11 cellular contexts compared by ENCODE assay signal in the genomic region with DNA sequence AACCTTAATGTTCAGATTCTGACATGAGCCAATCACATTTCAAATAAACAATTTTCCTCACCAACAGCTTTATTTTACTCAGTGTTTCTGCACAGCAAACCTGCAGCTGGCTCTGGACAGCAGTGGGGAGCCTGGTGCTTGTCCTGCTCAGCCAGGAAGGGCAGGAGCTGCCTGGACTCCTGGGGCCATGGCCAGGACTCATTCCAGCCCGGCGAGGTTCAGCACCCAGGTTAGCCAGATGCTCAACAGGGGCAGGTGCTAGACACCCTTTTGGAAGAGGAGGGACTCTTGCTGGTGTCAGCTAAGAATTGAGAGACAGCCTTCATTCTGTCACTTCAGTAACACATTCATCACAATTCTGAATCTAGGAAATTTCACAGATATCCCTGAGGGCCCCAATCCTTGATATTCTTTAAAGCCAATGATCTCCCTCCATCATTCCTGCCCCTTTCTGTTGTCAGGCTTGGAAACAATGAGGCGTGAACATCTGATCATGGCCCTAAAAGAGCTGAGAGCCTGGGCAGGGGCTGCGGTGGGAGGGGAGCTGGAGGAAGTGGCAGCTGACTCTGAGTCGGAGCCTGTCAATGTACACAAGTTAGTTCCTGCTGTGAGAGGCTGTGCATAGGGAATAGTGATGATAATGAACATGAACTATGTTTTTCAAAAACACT.
DNase-seq lines count a peak whose midpoint lies in the region; ATAC-seq and TF ChIP-seq lines count a peak whose summit lies in the region.
"Had no signal": no experiment of that assay in that cellular context is flagged by ENCODE, and none has a peak within 500 bp of the region (broad histone marks: within the 10 kb centered on the region; RNA-seq: fewer than 3 reads in every experiment).

No MANE protein-coding gene starts in this region.

- H3K36me3 ChIP-seq in CD4-positive, CD25-positive, alpha-beta regulatory T cell (ENCODE audit: control insufficient read depth, insufficient read depth, low read length) = peaks cover 18% of the 10 kb centered on the region
- H3K36me3 ChIP-seq in mammary epithelial cell (ENCODE audit: insufficient read depth, low read length) (no peaks in the 10 kb centered on the region), uterus (no peaks in the 10 kb centered on the region)

- ATAC-seq in CD4-positive, CD25-positive, alpha-beta regulatory T cell (ENCODE audit: low read depth in 2 of 2) = no peak
- ATAC-seq in activated T-helper 17 cell treated with anti-CD3 and anti-CD28 coated beads, Interleukin-2, amount 50 U/mL, for 72 hours (replicated peaks) = no peak
- no peak for ATAC-seq in GM18519 (IDR thresholded peaks at IDR 0.05; ENCODE audit: low FRiP score, unreplicated experiment)

- H3K4me1 ChIP-seq in CD4-positive, CD25-positive, alpha-beta regulatory T cell (ENCODE audit: control insufficient read depth, insufficient read depth, low read length, poor library complexity, severe bottlenecking) = no peaks in the 10 kb centered on the region
- H3K4me1 ChIP-seq in mammary epithelial cell (ENCODE audit: insufficient read depth, low read length) = no peaks in the 10 kb centered on the region
- H3K4me1 ChIP-seq in uterus = no peaks in the 10 kb centered on the region

- H3K4me3 ChIP-seq in CD4-positive, CD25-positive, alpha-beta regulatory T cell (ENCODE audit: low read depth, low read length) = no peak overlapping the region
- H3K4me3 ChIP-seq in mammary epithelial cell (replicated peaks in 1 of 3; ENCODE audit: insufficient read depth in 1 of 3, low read depth in 2 of 3, low read length in 3 of 3) (no peak overlapping the region), uterus (no peak overlapping the region)

- H3K79me2 ChIP-seq in mammary epithelial cell (ENCODE audit: insufficient read depth, low read length) = no peaks in the 10 kb centered on the region

- intact Hi-C loops in mammary epithelial cell (cut with micrococcal nuclease) = no loop called here
- intact Hi-C loops in uterus (cut with DNase I; ENCODE audit: low total_unique reads) = no loop called here

- BruUV-seq in mammary epithelial cell (replicated peaks; lab: Mats Ljungman, UMichigan) = no TSS peak

- H3K27ac Mint-ChIP-seq in CD4-positive, CD25-positive, alpha-beta regulatory T cell = peak overlapping the region in 2 of 3 donors; percentile 44
- peak overlapping the region; percentile 64 for H3K27ac Mint-ChIP-seq in activated T-helper 17 cell treated with anti-CD3 and anti-CD28 coated beads, Interleukin-2, amount 50 U/mL, for 72 hours

- no peak for TF ChIP-seq POLR2A in uterus (IDR thresholded peaks at IDR 0.05)

- peaks cover 0 to 19% (median 10%) of the 10 kb centered on the region in 4 donors for H3K4me1 Mint-ChIP-seq in CD4-positive, CD25-positive, alpha-beta regulatory T cell
- no peaks in the 10 kb centered on the region for H3K4me1 Mint-ChIP-seq in activated T-helper 17 cell treated with anti-CD3 and anti-CD28 coated beads, Interleukin-2, amount 50 U/mL, for 72 hours

- H3K4me3 Mint-ChIP-seq in CD4-positive, CD25-positive, alpha-beta regulatory T cell = no peak overlapping the region
- H3K4me3 Mint-ChIP-seq in activated T-helper 17 cell treated with anti-CD3 and anti-CD28 coated beads, Interleukin-2, amount 50 U/mL, for 72 hours = no peak overlapping the region
- H3K4me3 Mint-ChIP-seq: CD14-positive monocyte had no signal

- TF ChIP-seq CTCF in mammary epithelial cell (conservative IDR thresholded peaks at IDR 0.05 in 1 of 2, IDR thresholded peaks at IDR 0.05 in 1 of 2; ENCODE audit: extremely low read depth in 1 of 2, insufficient read depth in 1 of 2, low read depth in 1 of 2, low read length in 2 of 2) = no peak
- no peak for TF ChIP-seq CTCF in uterus (IDR thresholded peaks at IDR 0.05)

- DNase-seq in CD4-positive, CD25-positive, alpha-beta regulatory T cell = no peak
- peak; percentile 66 for DNase-seq in HT1080 (ENCODE audit: low read depth)
- peak; percentile 49 for DNase-seq in midbrain (lab: John Stamatoyannopoulos, UW)
- DNase-seq in mammary epithelial cell = no peak
- no peak for DNase-seq in GM03348 (ENCODE audit: low spot score)
- no peak for DNase-seq in uterus
- DNase-seq: amniotic stem cell, NCI-H187 had no signal

- no peaks in the 10 kb centered on the region for H3K9me3 Mint-ChIP-seq in CD4-positive, CD25-positive, alpha-beta regulatory T cell
- H3K9me3 Mint-ChIP-seq in activated T-helper 17 cell treated with anti-CD3 and anti-CD28 coated beads, Interleukin-2, amount 50 U/mL, for 72 hours = no peaks in the 10 kb centered on the region
- H3K9me3 Mint-ChIP-seq: CD14-positive monocyte had no signal

- no peaks in the 10 kb centered on the region for H4K20me1 ChIP-seq in mammary epithelial cell (ENCODE audit: insufficient read depth, low read length)

- no peak overlapping the region for H3K4me2 ChIP-seq in mammary epithelial cell (ENCODE audit: insufficient read depth, low read depth, low read length)

- H3K9ac ChIP-seq in mammary epithelial cell (ENCODE audit: insufficient read depth, low read length) = no peak overlapping the region

- WGBS in mammary epithelial cell (ENCODE audit: low coverage, missing lambda C conversion rate) = 91% methylated on average over 5 of the region's 5 CpGs

- peaks cover 43% of the 10 kb centered on the region for H3K36me3 Mint-ChIP-seq in CD4-positive, CD25-positive, alpha-beta regulatory T cell
- H3K36me3 Mint-ChIP-seq in activated T-helper 17 cell treated with anti-CD3 and anti-CD28 coated beads, Interleukin-2, amount 50 U/mL, for 72 hours (ENCODE audit: low read depth) = peaks cover 72% of the 10 kb centered on the region

- H3K27me3 ChIP-seq in CD4-positive, CD25-positive, alpha-beta regulatory T cell (ENCODE audit: control insufficient read depth, insufficient read depth, low read length) = no peaks in the 10 kb centered on the region
- H3K27me3 ChIP-seq in mammary epithelial cell (ENCODE audit: insufficient read depth, low read length) (no peaks in the 10 kb centered on the region), uterus (no peaks in the 10 kb centered on the region)

- no peak overlapping the region for H3K27ac ChIP-seq in CD4-positive, CD25-positive, alpha-beta regulatory T cell (ENCODE audit: insufficient read depth, low read length, poor library complexity, severe bottlenecking)
- H3K27ac ChIP-seq in mammary epithelial cell (ENCODE audit: insufficient read depth, low read depth, low read length) (no peak overlapping the region), uterus (no peak overlapping the region)

- dilution Hi-C loops in mammary epithelial cell (cut with HindIII; ENCODE audit: low sequenced_read_pairs) = no loop called here

- in situ Hi-C loops in mammary epithelial cell (cut with MboI; ENCODE audit: low sequenced_read_pairs in 2 of 2) = no loop called here

- no peak overlapping the region for H2AFZ ChIP-seq in mammary epithelial cell (ENCODE audit: low read depth, low read length)

- CTCF ChIA-PET in mammary epithelial cell (lab: Charles Lee; ENCODE audit: low non-redundant PET) = no interaction called here

- no peaks in the 10 kb centered on the region for H3K27me3 Mint-ChIP-seq in CD4-positive, CD25-positive, alpha-beta regulatory T cell
- no peaks in the 10 kb centered on the region for H3K27me3 Mint-ChIP-seq in activated T-helper 17 cell treated with anti-CD3 and anti-CD28 coated beads, Interleukin-2, amount 50 U/mL, for 72 hours

- H3K9me3 ChIP-seq in CD4-positive, CD25-positive, alpha-beta regulatory T cell (ENCODE audit: control insufficient read depth in 2 of 2, low read length in 2 of 2) = no peaks in the 10 kb centered on the region
- H3K9me3 ChIP-seq in mammary epithelial cell (replicated peaks; ENCODE audit: insufficient read depth, low read length) = no peaks in the 10 kb centered on the region
- H3K9me3 ChIP-seq in uterus = no peaks in the 10 kb centered on the region

Comparison
In these comparisons a context has a peak if more than half of its experiments do, and no peak if none do; other contexts are left out.
1. DNase-seq: peak in HT1080 (single experiment) and midbrain (single experiment); none in CD4-positive, CD25-positive, alpha-beta regulatory T cell (0 of 3), mammary epithelial cell (single experiment), GM03348 (single experiment) and uterus (0 of 2).